In the genomic region with DNA sequence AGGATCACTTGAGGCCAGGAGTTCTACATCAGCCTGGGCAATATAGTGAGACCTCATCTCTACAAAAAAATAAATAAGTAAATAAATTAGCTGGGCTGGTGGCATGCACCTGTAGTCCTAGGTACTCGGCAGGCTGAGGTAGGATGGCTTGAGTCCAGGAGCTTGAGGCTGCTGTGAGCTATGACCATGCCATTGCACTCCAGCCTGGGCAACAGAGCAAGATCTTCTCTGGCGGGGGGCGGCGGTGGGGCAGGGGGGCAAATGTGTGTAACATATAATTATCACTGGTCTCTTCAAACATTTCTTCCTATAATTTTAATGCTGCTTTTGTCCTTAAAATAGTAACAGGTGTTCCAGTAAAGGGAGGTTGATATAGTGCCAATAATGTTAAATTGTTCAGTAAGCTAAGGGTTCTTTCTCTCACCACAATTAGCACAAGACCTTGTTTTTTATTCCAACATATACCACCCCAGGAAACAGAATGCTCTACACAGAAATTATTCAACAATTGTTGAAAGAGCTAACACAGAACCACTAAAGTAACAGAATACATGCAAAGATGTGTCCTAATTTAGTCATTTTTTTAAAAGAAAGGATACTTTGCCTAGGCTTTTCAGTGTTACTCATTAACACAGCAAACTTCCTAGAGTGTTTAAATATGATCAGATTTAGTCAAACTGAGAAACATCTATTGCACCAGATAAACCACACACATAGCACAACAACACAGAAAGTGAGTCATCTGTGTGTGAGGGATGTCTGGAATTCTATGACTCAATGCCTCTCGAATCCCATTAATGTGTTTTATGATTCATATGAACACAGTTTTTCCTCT, we compare ENCODE assay signal across 9 cellular contexts. TPM values are rescaled to one million over a fixed set of nuclear protein-coding genes. Genes with fewer than 3 reads are reported as not detected.
DNase-seq lines count a peak whose midpoint lies in the region; ATAC-seq and TF ChIP-seq lines count a peak whose summit lies in the region.
"Had no signal": no experiment of that assay in that cellular context is flagged by ENCODE, and none has a peak within 500 bp of the region (broad histone marks: within the 10 kb centered on the region; RNA-seq: fewer than 3 reads in every experiment).

No MANE protein-coding gene starts in this region.

- H3K4me1 Mint-ChIP-seq in activated naive CD4-positive, alpha-beta T cell treated with anti-CD3 and anti-CD28 coated beads, Interleukin-2, amount 10 ng/mL, durations not matched to agents 7 days and 5 days, result peaks cover 9% of the 10 kb centered on the region
- peaks cover 3% of the 10 kb centered on the region for H3K4me1 Mint-ChIP-seq in neural crest cell

- H3K27ac ChIP-seq in Peyer's patch, result peak overlapping the region in 1 of 4 donors; percentile 24
- H3K27ac ChIP-seq: cardiac muscle cell had no signal

- peaks cover 0 to 6% (median 0%) of the 10 kb centered on the region in 3 donors for H3K36me3 ChIP-seq in Peyer's patch
- H3K36me3 ChIP-seq: cardiac muscle cell had no signal

- TF ChIP-seq CTCF in neural crest cell (conservative IDR thresholded peaks at IDR 0.05), result no peak
- no peak for TF ChIP-seq CTCF in Peyer's patch (IDR thresholded peaks at IDR 0.05)

- no peak for TF ChIP-seq POLR2A in Peyer's patch (IDR thresholded peaks at IDR 0.05)

- no peaks in the 10 kb centered on the region for H3K9me3 Mint-ChIP-seq in activated naive CD4-positive, alpha-beta T cell treated with anti-CD3 and anti-CD28 coated beads, Interleukin-2, amount 10 ng/mL, durations not matched to agents 7 days and 5 days
- H3K9me3 Mint-ChIP-seq in neural crest cell, result no peaks in the 10 kb centered on the region

- peaks cover 19% of the 10 kb centered on the region for H3K36me3 Mint-ChIP-seq in activated naive CD4-positive, alpha-beta T cell treated with anti-CD3 and anti-CD28 coated beads, Interleukin-2, amount 10 ng/mL, durations not matched to agents 7 days and 5 days
- no peaks in the 10 kb centered on the region for H3K36me3 Mint-ChIP-seq in neural crest cell (ENCODE audit: low read depth)

- no peak overlapping the region for H3K4me3 ChIP-seq in Peyer's patch
- H3K4me3 ChIP-seq: cardiac muscle cell had no signal

- H3K27me3 Mint-ChIP-seq in activated naive CD4-positive, alpha-beta T cell treated with anti-CD3 and anti-CD28 coated beads, Interleukin-2, amount 10 ng/mL, durations not matched to agents 7 days and 5 days, result no peaks in the 10 kb centered on the region
- H3K27me3 Mint-ChIP-seq in neural crest cell (ENCODE audit: low read depth), result no peaks in the 10 kb centered on the region

- peak overlapping the region; percentile 1 for H3K27ac Mint-ChIP-seq in activated naive CD4-positive, alpha-beta T cell treated with anti-CD3 and anti-CD28 coated beads, Interleukin-2, amount 10 ng/mL, durations not matched to agents 7 days and 5 days
- peak overlapping the region; percentile 69 for H3K27ac Mint-ChIP-seq in neural crest cell (ENCODE audit: unreplicated experiment)

- ATAC-seq in HG02763 (IDR thresholded peaks at IDR 0.05; ENCODE audit: unreplicated experiment), result peak; percentile 79

- CTCF ChIA-PET in activated naive CD4-positive, alpha-beta T cell treated with anti-CD3 and anti-CD28 coated beads, Interleukin-2, amount 10 ng/mL, durations not matched to agents 7 days and 5 days (lab: Charles Lee), result interaction anchor here (0.8 to 1.6 kb wide), 3 partner anchors 33 to 45 kb away, joined by 3 to 5 read pairs (median 3); no protein-coding TSS in a partner anchor

- H3K4me1 ChIP-seq in Peyer's patch, result no peaks in the 10 kb centered on the region

- no peaks in the 10 kb centered on the region for H3K9me3 ChIP-seq in Peyer's patch

- DNase-seq in activated naive CD4-positive, alpha-beta T cell treated with anti-CD3 and anti-CD28 coated beads, Interleukin-2, amount 10 ng/mL, durations not matched to agents 7 days and 5 days, result no peak
- no peak for DNase-seq in activated naive CD4-positive, alpha-beta T cell treated with Interleukin-2 at 50 U/mL for 16 hours
- DNase-seq in NCI-H460 (ENCODE audit: extremely low read depth, low read depth) (peak; percentile 75), cerebellum (ENCODE audit: low spot score) (peak; percentile 20), neural crest cell (ENCODE audit: low read depth, low spot score) (no peak), Peyer's patch (no peak), NCI-H2107 treated with DMSO at 0.1 percent for 48 hours (lab: John Stamatoyannopoulos, UW; ENCODE audit: unreplicated experiment) (no peak)

- no peaks in the 10 kb centered on the region for H3K27me3 ChIP-seq in Peyer's patch
- H3K27me3 ChIP-seq: cardiac muscle cell had no signal

- no peak overlapping the region for H3K4me3 Mint-ChIP-seq in activated naive CD4-positive, alpha-beta T cell treated with anti-CD3 and anti-CD28 coated beads, Interleukin-2, amount 10 ng/mL, durations not matched to agents 7 days and 5 days
- H3K4me3 Mint-ChIP-seq in neural crest cell, result no peak overlapping the region

RNA-seq across cellular contexts. Expression of gene ANKRD28, which starts 29.1 kb away (rescaled TPM):
- 57.4 and 58.2 TPM in 2 replicates for total RNA-seq in NCI-H460 (2014; rRNA removed; shearing (Covaris generic))
- polyA plus RNA-seq in NCI-H460 (2014; cell fraction: nucleus; rRNA removed), result 42.6 and 63.9 TPM in 2 replicates
- 117 TPM for total RNA-seq in cerebellum
- total RNA-seq in neural crest cell, result 34.6 and 36.8 TPM in 2 replicates
- 10 to 100 TPM; 45.4 to 83.3 (median 46.4) TPM for total RNA-seq in Peyer's patch

Comparison
In these comparisons a context has a peak if more than half of its experiments do, and no peak if none do; other contexts are left out.
1. DNase-seq: peak in NCI-H460 (single experiment) and cerebellum (single experiment); none in activated naive CD4-positive, alpha-beta T cell treated with anti-CD3 and anti-CD28 coated beads, Interleukin-2, amount 10 ng/mL, durations not matched to agents 7 days and 5 days (single experiment), activated naive CD4-positive, alpha-beta T cell treated with Interleukin-2 at 50 U/mL for 16 hours (single experiment), neural crest cell (single experiment), Peyer's patch (0 of 3) and NCI-H2107 treated with DMSO at 0.1 percent for 48 hours (single experiment).